ENCODE assay signal across 8 cellular contexts in the genomic region with DNA sequence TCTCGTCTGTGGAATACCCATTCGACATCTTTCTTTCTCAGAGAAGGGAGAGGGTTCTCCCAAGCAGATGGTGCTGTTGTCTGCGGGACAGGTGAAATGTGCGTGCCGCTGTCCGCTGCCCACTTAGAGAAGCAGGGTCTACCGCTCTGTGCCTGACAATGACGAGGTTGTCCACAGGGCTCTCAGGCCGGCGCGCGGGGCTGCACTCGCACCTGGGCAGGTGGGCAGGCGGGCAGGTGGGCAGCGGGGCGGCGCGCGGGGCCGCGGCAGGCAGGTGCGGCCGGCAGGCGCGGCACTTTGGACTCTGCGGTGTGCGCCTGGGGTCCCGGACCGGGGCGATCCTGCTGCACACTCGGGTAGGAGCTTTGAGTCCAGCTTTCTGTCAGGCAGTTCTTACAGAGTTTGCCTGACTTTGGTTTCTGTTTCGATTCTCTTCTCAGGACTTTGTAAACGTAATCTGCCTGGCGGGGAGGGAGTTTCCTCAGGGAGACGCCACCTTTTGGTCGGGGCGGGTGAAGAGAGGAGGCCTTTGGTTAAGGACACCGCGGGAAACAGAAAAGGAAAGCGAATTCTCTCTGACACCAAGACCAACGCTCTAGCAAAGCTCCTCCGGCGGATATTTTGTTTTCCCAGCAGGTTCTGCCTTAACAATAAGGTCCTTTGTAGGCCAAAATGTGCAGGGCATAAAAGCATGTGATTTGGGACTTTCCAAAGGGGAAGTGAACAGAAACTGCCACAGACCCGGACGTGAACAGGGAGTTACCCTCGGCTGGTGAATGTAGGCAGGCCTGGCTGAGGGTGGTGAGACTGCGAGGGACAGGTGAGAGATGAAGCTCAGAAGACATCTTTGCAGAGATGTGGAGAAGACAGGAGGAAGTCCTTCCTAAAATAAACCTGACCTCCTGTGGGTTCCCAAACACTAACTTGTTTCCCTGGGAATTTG. TPM values are rescaled to one million over a fixed set of nuclear protein-coding genes. Genes with fewer than 3 reads are reported as not detected.
A peak's percentile ranks its signal among the peaks of the same experiment; 100 is the strongest.
DNase-seq lines count a peak whose midpoint lies in the region; ATAC-seq and TF ChIP-seq lines count a peak whose summit lies in the region.

A gene (minus strand): TSS at position 405 of the 943 bp plus-strand sequence. CDS start 377 bp downstream, at position 28.

- no peaks in the 10 kb centered on the region for H3K27me3 ChIP-seq in esophagus squamous epithelium

- H3K36me3 Mint-ChIP-seq in activated T-cell treated with anti-CD3 and anti-CD28 coated beads, Interleukin-2, amount 50 U/mL, for 72 hours (ENCODE audit: insufficient read depth in 2 of 2), result peaks cover 1 to 17% of the 10 kb centered on the region in 2 donors
- peaks cover 16% of the 10 kb centered on the region for H3K36me3 Mint-ChIP-seq in stimulated activated effector memory CD8-positive, alpha-beta T cell treated with anti-CD3 and anti-CD28 coated beads, Interleukin-12 subunit alpha, Interleukin-12 subunit beta, amount 100 ng/mL, for 72 hours

- H3K4me1 Mint-ChIP-seq in activated T-cell treated with anti-CD3 and anti-CD28 coated beads, Interleukin-2, amount 50 U/mL, for 72 hours (ENCODE audit: low read depth), result peaks cover 62% of the 10 kb centered on the region
- peaks cover 54% of the 10 kb centered on the region for H3K4me1 Mint-ChIP-seq in stimulated activated effector memory CD8-positive, alpha-beta T cell treated with anti-CD3 and anti-CD28 coated beads, Interleukin-12 subunit alpha, Interleukin-12 subunit beta, amount 100 ng/mL, for 72 hours

- H3K27me3 Mint-ChIP-seq in activated T-cell treated with anti-CD3 and anti-CD28 coated beads, Interleukin-2, amount 50 U/mL, for 72 hours (ENCODE audit: low read depth), result no peaks in the 10 kb centered on the region

- no peaks in the 10 kb centered on the region for H3K9me3 ChIP-seq in esophagus squamous epithelium

- H3K27ac Mint-ChIP-seq in activated T-cell treated with anti-CD3 and anti-CD28 coated beads, Interleukin-2, amount 50 U/mL, for 72 hours, result peak within 1 kb of the TSS; percentile 96
- H3K27ac Mint-ChIP-seq in stimulated activated effector memory CD8-positive, alpha-beta T cell treated with anti-CD3 and anti-CD28 coated beads, Interleukin-12 subunit alpha, Interleukin-12 subunit beta, amount 100 ng/mL, for 72 hours, result peak within 1 kb of the TSS; percentile 99

- TF ChIP-seq CTCF in esophagus squamous epithelium (IDR thresholded peaks at IDR 0.05), result peak in 2 of 6 experiments; percentile 11 to 15

- H3K4me1 ChIP-seq in esophagus squamous epithelium, result peaks cover 15 to 64% (median 20%) of the 10 kb centered on the region in 3 donors

- peak within 1 kb of the TSS; percentile 93 to 99 (median 96) for H3K27ac ChIP-seq in esophagus squamous epithelium

- DNase-seq in D341Med (ENCODE audit: low spot score) (peak; percentile 33), HT-29 (ENCODE audit: low spot score) (peak; percentile 91), RKO (ENCODE audit: low spot score) (peak; percentile 84), esophagus squamous epithelium (lab: John Stamatoyannopoulos, UW) (peak; percentile 58), myocyte (ENCODE audit: low read depth) (peak; percentile 90)
- peak; percentile 79 to 83 for DNase-seq in activated T-cell treated with anti-CD3 and anti-CD28 coated beads, Interleukin-2, amount 50 U/mL, for 72 hours
- peak; percentile 50 to 90 for DNase-seq in stimulated activated effector memory CD8-positive, alpha-beta T cell treated with anti-CD3 and anti-CD28 coated beads, Interleukin-12 subunit alpha, Interleukin-12 subunit beta, amount 100 ng/mL, for 72 hours (ENCODE audit: low spot score in 2 of 2)

- no peaks in the 10 kb centered on the region for H3K9me3 Mint-ChIP-seq in activated T-cell treated with anti-CD3 and anti-CD28 coated beads, Interleukin-2, amount 50 U/mL, for 72 hours
- H3K9me3 Mint-ChIP-seq in stimulated activated effector memory CD8-positive, alpha-beta T cell treated with anti-CD3 and anti-CD28 coated beads, Interleukin-12 subunit alpha, Interleukin-12 subunit beta, amount 100 ng/mL, for 72 hours, result no peaks in the 10 kb centered on the region

- peak in 2 of 4 donors; percentile 39 to 54 for TF ChIP-seq POLR2A in esophagus squamous epithelium (IDR thresholded peaks at IDR 0.05)

- WGBS in esophagus squamous epithelium, 2 donors, result 0 to 1% methylated on average over 10 to 12 of the region's 47 CpGs

- peak; percentile 85 for ATAC-seq in GM21360 (IDR thresholded peaks at IDR 0.05; ENCODE audit: unreplicated experiment)
- peak; percentile 87 to 88 for ATAC-seq in activated T-cell treated with anti-CD3 and anti-CD28 coated beads, Interleukin-2, amount 50 U/mL, for 72 hours (replicated peaks in 1 of 2)
- peak; percentile 93 for ATAC-seq in stimulated activated effector memory CD8-positive, alpha-beta T cell treated with anti-CD3 and anti-CD28 coated beads, Interleukin-12 subunit alpha, Interleukin-12 subunit beta, amount 100 ng/mL, for 72 hours

- H3K4me3 ChIP-seq in esophagus squamous epithelium, result peak within 1 kb of the TSS; percentile 81 to 99 (median 88)

- intact Hi-C loops in esophagus squamous epithelium (cut with DNase I), result no loop called here

- peak within 1 kb of the TSS; percentile 91 to 92 for H3K4me3 Mint-ChIP-seq in activated T-cell treated with anti-CD3 and anti-CD28 coated beads, Interleukin-2, amount 50 U/mL, for 72 hours
- H3K4me3 Mint-ChIP-seq in stimulated activated effector memory CD8-positive, alpha-beta T cell treated with anti-CD3 and anti-CD28 coated beads, Interleukin-12 subunit alpha, Interleukin-12 subunit beta, amount 100 ng/mL, for 72 hours, result peak within 1 kb of the TSS; percentile 92

- H3K36me3 ChIP-seq in esophagus squamous epithelium, result no peaks in the 10 kb centered on the region

RNA-seq across cellular contexts. Expression of the gene that starts here (rescaled TPM):
- 8.7 and 13.0 TPM in 2 replicates for total RNA-seq in HT-29 (2014; rRNA removed; shearing (Covaris generic))
- 10 to 100 TPM; 37.8 to 62.7 TPM for total RNA-seq in activated T-cell treated with anti-CD3 and anti-CD28 coated beads, Interleukin-2, amount 50 U/mL, for 72 hours
- total RNA-seq in esophagus squamous epithelium (10 to 100 TPM in 2 of 4 donors, 1 to 10 TPM in 2; 8.2 to 17.4 (median 10.8) TPM), myocyte (4.5 and 5.1 TPM in 2 replicates)
- 1.7 TPM for polyA plus RNA-seq in myocyte (2012)

Comparison
In these comparisons a context has a peak if more than half of its experiments do, and no peak if none do; other contexts are left out.
1. Peak in every context shown above with its lines: DNase-seq, ATAC-seq, H3K4me3 ChIP-seq and H3K27ac ChIP-seq.
2. DNase-seq: peak in every context shown above with its lines; median percentile 91 in HT-29; 90 in myocyte; 84 in RKO; 81 in activated T-cell treated with anti-CD3 and anti-CD28 coated beads, Interleukin-2, amount 50 U/mL, for 72 hours; 70 in stimulated activated effector memory CD8-positive, alpha-beta T cell treated with anti-CD3 and anti-CD28 coated beads, Interleukin-12 subunit alpha, Interleukin-12 subunit beta, amount 100 ng/mL, for 72 hours; 58 in esophagus squamous epithelium; 33 in D341Med.